In the genomic region with DNA sequence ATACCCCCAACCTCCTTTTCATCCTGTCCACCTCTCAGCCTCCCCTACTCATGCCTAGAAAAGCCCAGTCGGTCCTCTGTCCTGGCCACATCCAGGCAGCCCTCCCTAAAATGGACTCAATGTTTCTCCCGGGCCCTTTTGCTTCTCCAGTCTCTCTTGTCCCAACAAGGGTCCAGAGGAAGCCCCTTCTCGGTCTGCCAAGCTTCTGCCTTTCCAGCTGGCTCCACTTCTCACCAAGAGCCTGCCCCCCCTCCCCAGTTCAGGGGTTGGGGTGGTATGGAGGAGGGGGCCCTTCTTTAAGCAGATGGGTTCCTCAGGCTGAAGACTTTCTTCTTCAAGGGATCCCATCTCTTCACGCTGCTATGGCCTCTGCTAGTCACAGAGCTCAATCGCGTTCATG, we compare ENCODE assay signal across 19 cellular contexts. TPM values are rescaled to one million over a fixed set of nuclear protein-coding genes. Genes with fewer than 3 reads are reported as not detected.
"Had no signal": no experiment of that assay in that cellular context is flagged by ENCODE, and none has a peak within 500 bp of the region (broad histone marks: within the 10 kb centered on the region; RNA-seq: fewer than 3 reads in every experiment).

No MANE protein-coding gene starts in this region.

- H3K36me3 ChIP-seq: SJCRH30 had no signal

- H3K9me3 ChIP-seq: MG63, SJCRH30 had no signal

- ATAC-seq: Right ventricle myocardium inferior had no signal

- H3K4me3 ChIP-seq: MG63, SJCRH30 had no signal

- DNase-seq: KBM-7, MG63, NCI-H1092, NCI-H1105 treated with DMSO at 0.1 percent for 48 hours, NCI-H1417 treated with DMSO at 0.1 percent for 48 hours, NCI-H187, NCI-H2029, NCI-H2081 treated with DMSO at 0.1 percent for 48 hours, NCI-H2171, NCI-H226, NCI-H446, NCI-H510A, NCI-H524 treated with DMSO at 0.1 percent for 48 hours, NCI-H69, NCI-H774, RPMI8226, SHP77 treated with DMSO at 0.1 percent for 48 hours, SJCRH30 had no signal

- H3K27me3 ChIP-seq: MG63, SJCRH30 had no signal

RNA-seq across cellular contexts. Expression of a gene that starts 23.9 kb away (rescaled TPM):
- total RNA-seq: SJCRH30 had no signal

RNA-seq across cellular contexts. Expression of a gene that starts 44.4 kb away (rescaled TPM):
- total RNA-seq: Right ventricle myocardium inferior, SJCRH30 had no signal
